In genomic region chr5:58080573-58080972, GRCh38 we compare ENCODE assay signal across 15 cellular contexts.
DNase-seq lines count a peak whose midpoint lies in the region; ATAC-seq and TF ChIP-seq lines count a peak whose summit lies in the region.
"Had no signal": no experiment of that assay in that cellular context is flagged by ENCODE, and none has a peak within 500 bp of the region (broad histone marks: within the 10 kb centered on the region; RNA-seq: fewer than 3 reads in every experiment).

No MANE protein-coding gene starts in this region.

- H3K4me1 ChIP-seq in GM23248 (ENCODE audit: insufficient read depth) (no peaks in the 10 kb centered on the region), endodermal cell (ENCODE audit: control insufficient read depth, insufficient read depth, low read length) (peaks cover 14% of the 10 kb centered on the region), psoas muscle (no peaks in the 10 kb centered on the region)
- H3K4me1 ChIP-seq: parathyroid adenoma, Peyer's patch, transverse colon had no signal

- peaks cover 41% of the 10 kb centered on the region for H3K4me1 Mint-ChIP-seq in endodermal cell
- peaks cover 51% of the 10 kb centered on the region for H3K4me1 Mint-ChIP-seq in mesothelial cell of epicardium

- DNase-seq in GM23248 (peak; percentile 21), NCI-H748 (lab: John Stamatoyannopoulos, UW; ENCODE audit: unreplicated experiment) (peak; percentile 66), endodermal cell (no peak), mesothelial cell of epicardium (ENCODE audit: low spot score in 2 of 2, unreplicated experiment in 2 of 2) (no peak), NCI-H1417 treated with DMSO at 0.1 percent for 48 hours (lab: John Stamatoyannopoulos, UW) (no peak), psoas muscle (no peak)
- DNase-seq: activated CD4-positive, alpha-beta T cell treated with anti-CD3 and anti-CD28 coated beads, Interleukin-2, amount 50 U/mL, for 48 hours; activated effector memory CD4-positive, alpha-beta T cell treated with Interleukin-2 at 50 U/mL for 16 hours; central memory CD4-positive, alpha-beta T cell; COR-L47; Peyer's patch; transverse colon had no signal

- TF ChIP-seq CTCF in endodermal cell (conservative IDR thresholded peaks at IDR 0.05) (no peak), mesothelial cell of epicardium (IDR thresholded peaks at IDR 0.05; ENCODE audit: unreplicated experiment) (no peak), psoas muscle (IDR thresholded peaks at IDR 0.05) (no peak)

- no peak overlapping the region for H3K9ac ChIP-seq in GM23248
- no peak overlapping the region for H3K9ac ChIP-seq in endodermal cell (ENCODE audit: extremely low read depth, low read length, poor library complexity, severe bottlenecking)
- H3K9ac ChIP-seq: parathyroid adenoma had no signal

- H3K4me3 ChIP-seq in GM23248 (no peak overlapping the region), endodermal cell (ENCODE audit: low read length) (no peak overlapping the region), psoas muscle (no peak overlapping the region)
- H3K4me3 ChIP-seq: Peyer's patch, transverse colon had no signal

- in situ Hi-C loops in GM23248 (cut with MboI) = no loop called here

- no peaks in the 10 kb centered on the region for H3K9me2 ChIP-seq in GM23248 (ENCODE audit: insufficient read depth)

- H3K27ac Mint-ChIP-seq in endodermal cell = peak overlapping the region; percentile 14
- H3K27ac Mint-ChIP-seq in mesothelial cell of epicardium = peak overlapping the region; percentile 71

- no peaks in the 10 kb centered on the region for H3K79me2 ChIP-seq in GM23248 (ENCODE audit: insufficient read depth)
- H3K79me2 ChIP-seq: parathyroid adenoma had no signal

- no peaks in the 10 kb centered on the region for H3K27me3 ChIP-seq in GM23248 (replicated peaks; ENCODE audit: insufficient read depth)
- H3K27me3 ChIP-seq in endodermal cell (ENCODE audit: control insufficient read depth, insufficient read depth, low read length, poor library complexity, severe bottlenecking) = no peaks in the 10 kb centered on the region
- no peaks in the 10 kb centered on the region for H3K27me3 ChIP-seq in psoas muscle (ENCODE audit: insufficient read depth in 3 of 3, low read length in 2 of 3)
- H3K27me3 ChIP-seq: Peyer's patch, transverse colon had no signal

- no peak overlapping the region for H3K27ac ChIP-seq in GM23248
- no peak overlapping the region for H3K27ac ChIP-seq in endodermal cell (ENCODE audit: low read depth, low read length)
- H3K27ac ChIP-seq in psoas muscle = no peak overlapping the region
- H3K27ac ChIP-seq: parathyroid adenoma, Peyer's patch, transverse colon had no signal

- H3F3A ChIP-seq in GM23248 (ENCODE audit: insufficient read depth) = no peaks in the 10 kb centered on the region

- H3K4me3 Mint-ChIP-seq in endodermal cell (no peak overlapping the region), mesothelial cell of epicardium (no peak overlapping the region)

- no peak overlapping the region for H3K4me2 ChIP-seq in GM23248 (ENCODE audit: unreplicated experiment)

- 10 to 14% methylated on average over 1 of the region's 1 CpG for WGBS in GM23248 (ENCODE audit: low coverage in 1 of 2, low lambda C conversion rate in 2 of 2, missing lambda C conversion rate in 2 of 2), 2 experiments
- WGBS in endodermal cell (ENCODE audit: insufficient coverage in 1 of 2, insufficient read length in 1 of 2), 2 experiments = no CpG with 5 or more reads among the region's 1 CpG
- 28 to 44% (median 32%) methylated on average over 1 of the region's 1 CpG for WGBS in psoas muscle, 3 donors

- H4K20me1 ChIP-seq in GM23248 (ENCODE audit: insufficient read depth) = no peaks in the 10 kb centered on the region

- H3K36me3 ChIP-seq in GM23248 (ENCODE audit: low read depth) = no peaks in the 10 kb centered on the region
- H3K36me3 ChIP-seq in endodermal cell (ENCODE audit: control insufficient read depth, insufficient read depth, low read length) = no peaks in the 10 kb centered on the region
- H3K36me3 ChIP-seq in psoas muscle (ENCODE audit: insufficient read depth in 1 of 2, low read depth in 1 of 2) = no peaks in the 10 kb centered on the region
- H3K36me3 ChIP-seq: Peyer's patch, transverse colon had no signal

- H3K27me3 Mint-ChIP-seq in endodermal cell (ENCODE audit: insufficient read depth) (peaks cover 5% of the 10 kb centered on the region), mesothelial cell of epicardium (ENCODE audit: low read depth) (no peaks in the 10 kb centered on the region)

- no peaks in the 10 kb centered on the region for H3K36me3 Mint-ChIP-seq in endodermal cell (ENCODE audit: low read depth)
- peaks cover 2% of the 10 kb centered on the region for H3K36me3 Mint-ChIP-seq in mesothelial cell of epicardium

- ATAC-seq in HG03097 (IDR thresholded peaks at IDR 0.05; ENCODE audit: low FRiP score, unreplicated experiment) = no peak
- no peak for ATAC-seq in GM21423 (IDR thresholded peaks at IDR 0.05; ENCODE audit: unreplicated experiment)
- no peak for ATAC-seq in psoas muscle

- H2AFZ ChIP-seq in GM23248 = no peak overlapping the region
- H2AFZ ChIP-seq: parathyroid adenoma had no signal

- intact Hi-C loops in psoas muscle (cut with DNase I) = no loop called here

- H3K9me3 ChIP-seq in GM23248 (ENCODE audit: low read depth) (no peaks in the 10 kb centered on the region), endodermal cell (ENCODE audit: control insufficient read depth, low read length) (no peaks in the 10 kb centered on the region), psoas muscle (no peaks in the 10 kb centered on the region)
- H3K9me3 ChIP-seq: Peyer's patch, transverse colon had no signal

- H3K9me3 Mint-ChIP-seq in endodermal cell = no peaks in the 10 kb centered on the region
- H3K9me3 Mint-ChIP-seq in mesothelial cell of epicardium = no peaks in the 10 kb centered on the region

Comparison
In these comparisons a context has a peak if more than half of its experiments do, and no peak if none do; other contexts are left out.
1. DNase-seq: peak in GM23248 (single experiment) and NCI-H748 (single experiment); none in endodermal cell (single experiment), mesothelial cell of epicardium (0 of 2), NCI-H1417 treated with DMSO at 0.1 percent for 48 hours (single experiment) and psoas muscle (0 of 2).